ENCODE assay signal across 1 cellular context in genomic region chr22:24564376-24565058, GRCh38.
TF ChIP-seq lines count a peak whose summit lies in the region.

No MANE protein-coding gene starts in this region.

TF ChIP-seq in GM12878, 131 proteins besides CTCF, POLR2A, EP300 and RAD21:
- TF ChIP-seq ZZZ3 (IDR thresholded peaks at IDR 0.05; ENCODE audit: control insufficient read depth, insufficient read length, low read depth) (no peak), PKNOX1 (IDR thresholded peaks at IDR 0.05) (peak; percentile 47), TCF3 (IDR thresholded peaks at IDR 0.05; ENCODE audit: borderline replicate concordance, insufficient read depth, low read depth, low read length) (no peak), CHD2 (IDR thresholded peaks at IDR 0.05; ENCODE audit: borderline replicate concordance, low read depth, low read length) (no peak), HDGF (IDR thresholded peaks at IDR 0.05) (no peak)
